Comparison of ENCODE assay signal across 28 cellular contexts in genomic region chr4:170110290-170110672, GRCh38. TPM values are rescaled to one million over a fixed set of nuclear protein-coding genes. Genes with fewer than 3 reads are reported as not detected.
A peak's percentile ranks its signal among the peaks of the same experiment; 100 is the strongest.
DNase-seq lines count a peak whose midpoint lies in the region; FAIRE-seq and TF ChIP-seq lines count a peak whose summit lies in the region.
"Had no signal": no experiment of that assay in that cellular context is flagged by ENCODE, and none has a peak within 500 bp of the region (broad histone marks: within the 10 kb centered on the region; RNA-seq: fewer than 3 reads in every experiment).

No MANE protein-coding gene starts in this region.

- peak overlapping the region; percentile 38 to 49; a peak in 2 of 4 replicates for H3K4me2 ChIP-seq in H1 (ENCODE audit: insufficient read depth in 1 of 2, low read depth in 2 of 2, low read length in 2 of 2)

- H3K23me2 ChIP-seq in H1 (ENCODE audit: low read depth, low read length): no peaks in the 10 kb centered on the region

- no peak overlapping the region; the same call in 1 of the 2 replicates for H2BK12ac ChIP-seq in H1 (ENCODE audit: low read depth, low read length)

- H3K4me3 ChIP-seq in HUES48 (ENCODE audit: low read depth, low read length) (no peak overlapping the region), H1 (ENCODE audit: extremely low read depth in 1 of 4, insufficient read depth in 2 of 4, low read depth in 3 of 4, low read length in 4 of 4) (peak overlapping the region in 1 of 4 experiments; percentile 28; a peak in 2 of 8 replicates)
- H3K4me3 ChIP-seq: BLaER1 treated with 17β-estradiol and CSF1 and Interleukin-3, amounts not matched to agents 10 nM and 100 nM; esophagus squamous epithelium; left lung; sigmoid colon; SJCRH30; transverse colon had no signal

- no peak for TF ChIP-seq EP300 in H1 (IDR thresholded peaks at IDR 0.05; ENCODE audit: borderline replicate concordance in 1 of 2, low read depth in 2 of 2, low read length in 2 of 2)

- H2BK15ac ChIP-seq in H1 (ENCODE audit: low read length): no peak overlapping the region

- no peak overlapping the region for H3K14ac ChIP-seq in H1 (ENCODE audit: insufficient read length)

- H3K79me1 ChIP-seq in H1 (ENCODE audit: low read depth, low read length): no peaks in the 10 kb centered on the region

- H3K56ac ChIP-seq in H1 (replicated peaks; ENCODE audit: insufficient read length, low read depth, low read length): no peak overlapping the region

- POLR2A ChIA-PET in H1 (lab: Charles Lee; ENCODE audit: partially characterized antibody): no interaction called here

- H3K36me3 ChIP-seq in HUES48 (ENCODE audit: control insufficient read depth, insufficient read depth, low read length): no peaks in the 10 kb centered on the region
- H3K36me3 ChIP-seq in H1 (ENCODE audit: control insufficient read depth in 2 of 4, insufficient read depth in 4 of 4, low read length in 3 of 4): no peaks in the 10 kb centered on the region
- H3K36me3 ChIP-seq: BLaER1 treated with 17β-estradiol and CSF1 and Interleukin-3, amounts not matched to agents 10 nM and 100 nM; esophagus squamous epithelium; left lung; sigmoid colon; SJCRH30; transverse colon had no signal

- no peak for DNase-seq in H1 (ENCODE audit: low read depth in 1 of 2, low spot score in 2 of 2)
- peak; percentile 5 for DNase-seq in left kidney (ENCODE audit: low read depth, low spot score)
- no peak for DNase-seq in NCI-H1436 (lab: John Stamatoyannopoulos, UW)
- no peak for DNase-seq in RCC 7860 (ENCODE audit: low spot score)
- no peak for DNase-seq in OCI-M1 (lab: John Stamatoyannopoulos, UW)
- DNase-seq: activated B cell treated with CpG ODN at 0.5 μM for 24 hours; activated naive CD8-positive, alpha-beta T cell treated with anti-CD3 and anti-CD28 coated beads, Interleukin-2, amount 50 U/mL, for 24 hours; activated T-cell treated with anti-CD3 and anti-CD28 coated beads, Interleukin-2, amount 50 U/mL, for 48 hours; dermis blood vessel endothelial cell; DMS53; esophagus squamous epithelium; foreskin melanocyte; left lung; MV-4-11; NCI-H146; NCI-H446; RPMI8226; sigmoid colon; SJCRH30; stimulated activated CD4-positive, alpha-beta T cell treated with anti-CD3 and anti-CD28 coated beads, Interleukin-4, amount 100 ng/mL, for 24 hours; T1000; transverse colon had no signal

- no peaks in the 10 kb centered on the region for H4K20me1 ChIP-seq in H1 (replicated peaks in 1 of 2; ENCODE audit: control insufficient read depth in 1 of 2, insufficient read depth in 2 of 2, low read length in 2 of 2)
- H4K20me1 ChIP-seq: BLaER1 treated with 17β-estradiol and CSF1 and Interleukin-3, amounts not matched to agents 10 nM and 100 nM had no signal

- no peak overlapping the region for H2AK5ac ChIP-seq in H1 (ENCODE audit: low read depth, low read length)

- H2BK5ac ChIP-seq in H1 (ENCODE audit: low read depth, low read length): no peak overlapping the region

- H3K9ac ChIP-seq in HUES48 (ENCODE audit: low read depth, low read length) (no peak overlapping the region), H1 (replicated peaks in 1 of 4; ENCODE audit: extremely low read depth in 1 of 4, low read depth in 3 of 4, low read length in 3 of 4) (no peak overlapping the region)

- 31% methylated on average over 5 of the region's 5 CpGs; no CpG with 5 or more reads in 1 of the 2 experiments for WGBS in H1 (ENCODE audit: extremely low coverage in 1 of 2, insufficient coverage in 1 of 2, insufficient read length in 1 of 2, insufficient replicate concordance in 2 of 2, low coverage in 1 of 2, low lambda C conversion rate in 2 of 2, missing lambda C conversion rate in 1 of 2), 2 experiments

- H3K9me3 ChIP-seq in HUES48 (ENCODE audit: control insufficient read depth, insufficient read depth, low read length): no peaks in the 10 kb centered on the region
- H3K9me3 ChIP-seq in H1 (ENCODE audit: insufficient read depth in 2 of 2, low read depth in 1 of 2, low read length in 1 of 2): no peaks in the 10 kb centered on the region
- H3K9me3 ChIP-seq: BLaER1 treated with 17β-estradiol and CSF1 and Interleukin-3, amounts not matched to agents 10 nM and 100 nM; esophagus squamous epithelium; left lung; sigmoid colon; SJCRH30; transverse colon had no signal

- H3K18ac ChIP-seq in H1 (ENCODE audit: extremely low read depth, low read length): no peak overlapping the region

- FAIRE-seq in H1 (lab: Jason Lieb, UNC) (peak; percentile 92), RCC 7860 (lab: Jason Lieb, UNC) (no peak)
- FAIRE-seq: endometrium, GM12891 had no signal

- no peak overlapping the region for H4K8ac ChIP-seq in H1 (ENCODE audit: extremely low read depth, insufficient read depth, low read length)

- H3K79me2 ChIP-seq in H1 (ENCODE audit: control insufficient read depth in 1 of 2, insufficient read depth in 2 of 2, low read length in 2 of 2): no peaks in the 10 kb centered on the region

- H3K27me3 ChIP-seq in HUES48 (ENCODE audit: control insufficient read depth, insufficient read depth, low read length) (no peaks in the 10 kb centered on the region), H1 (replicated peaks in 1 of 4; ENCODE audit: control insufficient read depth in 3 of 4, extremely low read depth in 1 of 4, insufficient read depth in 3 of 4, low read length in 3 of 4) (no peaks in the 10 kb centered on the region)
- H3K27me3 ChIP-seq: BLaER1 treated with 17β-estradiol and CSF1 and Interleukin-3, amounts not matched to agents 10 nM and 100 nM; left lung; sigmoid colon; SJCRH30 had no signal

- no peak overlapping the region for H4K91ac ChIP-seq in H1 (replicated peaks; ENCODE audit: insufficient read length, low read length)

- H3K4me1 ChIP-seq in HUES48 (ENCODE audit: control insufficient read depth, insufficient read depth, low read length) (peaks cover 32% of the 10 kb centered on the region), H1 (replicated peaks in 1 of 4; ENCODE audit: control insufficient read depth in 3 of 4, insufficient read depth in 4 of 4, low read length in 3 of 4) (peaks cover 3 to 14% (median 8%) of the 10 kb centered on the region in 4 experiments; a peak in 6 of 7 replicates)
- H3K4me1 ChIP-seq: left lung, SJCRH30, transverse colon had no signal

- no peak overlapping the region for H3K4ac ChIP-seq in H1 (replicated peaks; ENCODE audit: insufficient read length, low read depth, low read length)

- CTCF ChIA-PET in H1 (lab: Charles Lee; ENCODE audit: partially characterized antibody): interaction anchor here (0.8 to 1.5 kb wide), 6 partner anchors 9 to 92 kb away, joined by 3 to 7 read pairs (median 3); partner anchors contain the start of gene AADAT

- no peak for TF ChIP-seq CTCF in H1 (IDR thresholded peaks at IDR 0.05; ENCODE audit: control extremely low read depth in 1 of 3, insufficient read depth in 1 of 3, low read depth in 1 of 3, low read length in 3 of 3)

- no peak overlapping the region for H2BK120ac ChIP-seq in H1 (replicated peaks; ENCODE audit: low read depth, low read length)

- no peak overlapping the region for H3K23ac ChIP-seq in H1 (ENCODE audit: insufficient read length)

- H2BK20ac ChIP-seq in H1 (ENCODE audit: low read length): no peak overlapping the region

- no peak overlapping the region for H4K5ac ChIP-seq in H1 (ENCODE audit: insufficient read length, low read depth, low read length)

- H2AFZ ChIP-seq in H1 (ENCODE audit: low read length): no peak overlapping the region

- H3K27ac ChIP-seq in HUES48 (ENCODE audit: low read depth, low read length): peak overlapping the region; percentile 86
- no peak overlapping the region for H3K27ac ChIP-seq in H1 (ENCODE audit: low read depth, low read length)
- peak overlapping the region; percentile 76 for H3K27ac ChIP-seq in temporal lobe (ENCODE audit: low read depth, low read length)
- H3K27ac ChIP-seq: BLaER1 treated with 17β-estradiol and CSF1 and Interleukin-3, amounts not matched to agents 10 nM and 100 nM; esophagus squamous epithelium; left lung; sigmoid colon; SJCRH30; transverse colon had no signal

- no peak for TF ChIP-seq POLR2A in H1 (IDR thresholded peaks at IDR 0.05; ENCODE audit: control extremely low read depth in 1 of 2, low read depth in 2 of 2, low read length in 2 of 2)

- TF ChIP-seq RAD21 in H1 (IDR thresholded peaks at IDR 0.05 in 1 of 2, conservative IDR thresholded peaks at IDR 0.05 in 1 of 2; ENCODE audit: low read depth in 2 of 2, low read length in 2 of 2): no peak

TF ChIP-seq in H1, 55 proteins besides CTCF, POLR2A, EP300 and RAD21 (continues in another document):
- TF ChIP-seq TCF12 (IDR thresholded peaks at IDR 0.05; ENCODE audit: low read depth, low read length): no peak

RNA-seq across cellular contexts. Expression of gene AADAT, which starts 20.5 kb away (rescaled TPM):
- total RNA-seq in H1 (2021; fragmentation: NEBNext Ultra II Directional; extraction: Animal tissue kit (Norgen Biotek cat#: 25700)): 7.7 and 9.2 TPM in 2 replicates
- polyA plus RNA-seq in H1 (2011; rRNA removed): 4.6 and 6.1 TPM in 2 replicates
- 7.1 TPM for polyA plus RNA-seq in H1 (2011; cell fraction: cytosol; rRNA removed)
- polyA plus RNA-seq in H1 (2011; cell fraction: nucleus; rRNA removed): 8.6 TPM
- 6.4 to 9.8 TPM (median 7.8 TPM) in 4 replicates for polyA plus RNA-seq in H1 (2012, experiment 1 of 2)
- polyA plus RNA-seq in H1 (2012, experiment 2 of 2): 1.3 TPM
- 8.1 TPM for polyA plus RNA-seq in H1 (2013, experiment 1 of 2)
- 7.3 TPM for polyA plus RNA-seq in H1 (2013, experiment 2 of 2)
- 3.6 and 9.0 TPM in 2 replicates for polyA minus RNA-seq in H1 (2011; rRNA and poly(A)+ RNA removed)
- 2.5 TPM for polyA minus RNA-seq in H1 (2011; cell fraction: cytosol; rRNA and poly(A)+ RNA removed)
- 8.5 TPM for polyA minus RNA-seq in H1 (2011; cell fraction: nucleus; rRNA and poly(A)+ RNA removed)
- 30.5 TPM for total RNA-seq in temporal lobe
- total RNA-seq: activated B cell treated with CpG ODN at 0.5 μM for 24 hours had no signal
- polyA plus RNA-seq: IgD-negative memory B cell had no signal
